In the genomic region with DNA sequence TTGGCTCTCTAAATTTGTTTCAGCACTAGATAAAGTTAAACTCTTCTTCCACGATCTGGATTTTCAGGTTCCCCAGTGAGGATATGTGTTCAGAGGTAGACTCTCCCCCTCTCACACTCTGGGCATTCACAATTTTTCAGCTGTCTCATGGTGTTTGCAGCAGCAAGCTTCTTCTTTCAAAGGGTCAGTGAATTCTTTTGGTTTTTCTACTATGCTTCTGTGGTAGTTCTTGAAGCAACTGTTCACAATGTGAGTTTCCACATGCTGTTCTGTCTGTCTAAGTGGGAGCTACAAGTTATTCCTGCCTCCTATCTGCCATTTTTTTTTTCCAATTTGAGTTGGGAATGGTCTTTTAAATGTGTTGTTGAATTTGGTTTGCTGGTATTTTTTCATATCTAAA, we compare ENCODE assay signal across 25 cellular contexts. TPM values are rescaled to one million over a fixed set of nuclear protein-coding genes. Genes with fewer than 3 reads are reported as not detected.
DNase-seq lines count a peak whose midpoint lies in the region; ATAC-seq and TF ChIP-seq lines count a peak whose summit lies in the region.
"Had no signal": no experiment of that assay in that cellular context is flagged by ENCODE, and none has a peak within 500 bp of the region (broad histone marks: within the 10 kb centered on the region; RNA-seq: fewer than 3 reads in every experiment).

No MANE protein-coding gene starts in this region.

- no peak overlapping the region for H3K14ac ChIP-seq in mesenchymal stem cell (ENCODE audit: low read length in 2 of 2)

- H3K79me1 ChIP-seq in mesenchymal stem cell (replicated peaks; ENCODE audit: low read length, poor library complexity, severe bottlenecking) = no peaks in the 10 kb centered on the region

- no peak overlapping the region for H3K9ac ChIP-seq in BLaER1
- H3K9ac ChIP-seq in OCI-LY3 (ENCODE audit: low read length) = no peak overlapping the region
- no peak overlapping the region for H3K9ac ChIP-seq in mesenchymal stem cell (ENCODE audit: low read length)

- no peak overlapping the region for H3K23ac ChIP-seq in mesenchymal stem cell (ENCODE audit: low read length in 2 of 2)

- no peak overlapping the region for H2BK12ac ChIP-seq in mesenchymal stem cell (ENCODE audit: low read length in 2 of 2)

- no peak overlapping the region for H2BK5ac ChIP-seq in mesenchymal stem cell (ENCODE audit: low read depth, low read length, poor library complexity, severe bottlenecking)

- H4K20me1 ChIP-seq in BLaER1 (no peaks in the 10 kb centered on the region), OCI-LY3 (ENCODE audit: insufficient read depth, low read length) (no peaks in the 10 kb centered on the region)

- WGBS in mesenchymal stem cell = 100% methylated on average over 1 of the region's 1 CpG

- peaks cover 7% of the 10 kb centered on the region; the same call in 1 of the 2 replicates for H3K36me3 ChIP-seq in BLaER1
- no peaks in the 10 kb centered on the region for H3K36me3 ChIP-seq in OCI-LY3 (replicated peaks; ENCODE audit: low read depth, low read length)
- H3K36me3 ChIP-seq in mesenchymal stem cell (ENCODE audit: control insufficient read depth in 1 of 2, insufficient read depth in 2 of 2, low read depth in 1 of 2, low read length in 2 of 2) = no peaks in the 10 kb centered on the region

- H3K79me2 ChIP-seq in OCI-LY3 (ENCODE audit: low read length) = no peaks in the 10 kb centered on the region

- DNase-seq in activated T-cell treated with anti-CD3 and anti-CD28 coated beads for 4 hours = no peak
- DNase-seq in mesenchymal stem cell = no peak
- no peak for DNase-seq in cerebellum (ENCODE audit: low spot score)
- DNase-seq: activated CD4-positive, alpha-beta T cell treated with anti-CD3 and anti-CD28 coated beads, Interleukin-2, amount 10 ng/mL, durations not matched to agents 24 days and 14 days; activated CD8-positive, alpha-beta memory T cell treated with anti-CD3 and anti-CD28 coated beads, Interleukin-2, amount 50 U/mL, for 4 hours; activated effector memory CD4-positive, alpha-beta T cell treated with anti-CD3 and anti-CD28 coated beads, Interleukin-2, amount 50 U/mL, for 16 hours; amniotic stem cell; C1 segment of cervical spinal cord; foreskin fibroblast; Kasumi-1; kidney; mesendoderm; NCI-H2107; NCI-H524 treated with DMSO at 0.1 percent for 48 hours; nephron progenitor cell; OCI-M1; SHP77; small intestine; stimulated activated CD4-positive, alpha-beta T cell treated with anti-CD3 and anti-CD28 coated beads, Interleukin-4, amount 100 ng/mL, for 24 hours had no signal

- H2AK5ac ChIP-seq in mesenchymal stem cell (ENCODE audit: low read length, severe bottlenecking) = no peak overlapping the region

- no peak overlapping the region for H3K4me3 ChIP-seq in BLaER1
- H3K4me3 ChIP-seq in OCI-LY3 (ENCODE audit: low read length) = peak overlapping the region; percentile 3; the same call in 1 of the 2 replicates
- no peak overlapping the region for H3K4me3 ChIP-seq in mesenchymal stem cell (ENCODE audit: insufficient read depth in 1 of 2, low read depth in 1 of 2, low read length in 2 of 2)
- H3K4me3 ChIP-seq: A549 had no signal

- H2AFZ ChIP-seq in OCI-LY3 (ENCODE audit: low read depth, low read length) = no peak overlapping the region
- H2AFZ ChIP-seq in mesenchymal stem cell (ENCODE audit: low read depth, low read length) = no peak overlapping the region

- peaks cover 13% of the 10 kb centered on the region for H3K4me1 ChIP-seq in BLaER1
- H3K4me1 ChIP-seq in OCI-LY3 (ENCODE audit: low read length) = peaks cover 17% of the 10 kb centered on the region
- H3K4me1 ChIP-seq in mesenchymal stem cell (ENCODE audit: control insufficient read depth, insufficient read depth, low read depth, low read length) = peaks cover 3% of the 10 kb centered on the region
- H3K4me1 ChIP-seq: A549 had no signal

- H3K9me3 ChIP-seq in BLaER1 (peaks cover 26% of the 10 kb centered on the region), OCI-LY3 (ENCODE audit: insufficient read depth, low read length) (0 out of 2 replicates have a peak, but pooled peaks cover 3% of the 10 kb centered on the region), mesenchymal stem cell (ENCODE audit: control insufficient read depth, low read length) (no peaks in the 10 kb centered on the region)

- no peaks in the 10 kb centered on the region for H3K27me3 ChIP-seq in BLaER1
- no peaks in the 10 kb centered on the region for H3K27me3 ChIP-seq in OCI-LY3 (ENCODE audit: low read depth, low read length)
- peaks cover 0 to 4% of the 10 kb centered on the region in 2 experiments for H3K27me3 ChIP-seq in mesenchymal stem cell (ENCODE audit: control insufficient read depth in 1 of 2, insufficient read depth in 1 of 2, low read length in 2 of 2)

- H3K18ac ChIP-seq in mesenchymal stem cell (ENCODE audit: low read depth in 1 of 2, low read length in 2 of 2) = no peak overlapping the region

- H2BK15ac ChIP-seq in mesenchymal stem cell (ENCODE audit: low read depth, poor library complexity, severe bottlenecking) = no peak overlapping the region

- H4K91ac ChIP-seq in mesenchymal stem cell (ENCODE audit: low read length) = no peak overlapping the region

- no peak overlapping the region for H3K4ac ChIP-seq in mesenchymal stem cell (ENCODE audit: low read depth in 1 of 2, low read length in 2 of 2)

- ATAC-seq in GM21528 (IDR thresholded peaks at IDR 0.05; ENCODE audit: low FRiP score, unreplicated experiment) (peak; percentile 16), HG03095 (IDR thresholded peaks at IDR 0.05; ENCODE audit: unreplicated experiment) (peak; percentile 8), GM21423 (IDR thresholded peaks at IDR 0.05; ENCODE audit: unreplicated experiment) (no peak)
- ATAC-seq: A549 had no signal

- H2BK120ac ChIP-seq in mesenchymal stem cell (ENCODE audit: low read depth, low read length) = no peak overlapping the region

- no peak overlapping the region for H4K8ac ChIP-seq in mesenchymal stem cell (ENCODE audit: low read length)

- H3K4me2 ChIP-seq in BLaER1 = peak overlapping the region; percentile 53; the same call in 1 of the 2 replicates
- H3K4me2 ChIP-seq in OCI-LY3 (ENCODE audit: low read length) = peak overlapping the region; percentile 42
- no peak overlapping the region for H3K4me2 ChIP-seq in mesenchymal stem cell (ENCODE audit: low read length, poor library complexity, severe bottlenecking)
- H3K4me2 ChIP-seq: A549 had no signal

- H3K27ac ChIP-seq in BLaER1 = no peak overlapping the region
- H3K27ac ChIP-seq in OCI-LY3 (ENCODE audit: low read length) = no peak overlapping the region
- no peak overlapping the region for H3K27ac ChIP-seq in mesenchymal stem cell (ENCODE audit: low read length, poor library complexity, severe bottlenecking)
- H3K27ac ChIP-seq: A549 had no signal

- no peak for TF ChIP-seq CTCF in OCI-LY3 (IDR thresholded peaks at IDR 0.05; ENCODE audit: low read depth, low read length)

RNA-seq across cellular contexts. Expression of gene CNTF, which starts 25.4 kb away (rescaled TPM):
- polyA plus RNA-seq in mesenchymal stem cell (2013, experiment 1 of 2) = 0.65 TPM
- polyA plus RNA-seq in mesenchymal stem cell (2013, experiment 2 of 2) = 0.51 TPM
- total RNA-seq in cerebellum = 3.7 TPM
